ENCODE assay signal across 13 cellular contexts in genomic region chr10:86753056-86753455, GRCh38. TPM values are rescaled to one million over a fixed set of nuclear protein-coding genes. Genes with fewer than 3 reads are reported as not detected.
DNase-seq lines count a peak whose midpoint lies in the region; ATAC-seq, FAIRE-seq and TF ChIP-seq lines count a peak whose summit lies in the region.
"Had no signal": no experiment of that assay in that cellular context is flagged by ENCODE, and none has a peak within 500 bp of the region (broad histone marks: within the 10 kb centered on the region; RNA-seq: fewer than 3 reads in every experiment).

No MANE protein-coding gene starts in this region.

- no peaks in the 10 kb centered on the region for H3K9me2 ChIP-seq in MM.1S (replicated peaks; ENCODE audit: insufficient read depth, low read length)
- no peaks in the 10 kb centered on the region for H3K9me2 ChIP-seq in hepatocyte (replicated peaks; ENCODE audit: insufficient read depth)

- DNase-seq in right atrium auricular region (ENCODE audit: low spot score) (no peak), Right ventricle myocardium inferior (ENCODE audit: missing footprints) (no peak), MM.1S (peak; percentile 61), hepatocyte (ENCODE audit: low spot score) (no peak), sciatic nerve (ENCODE audit: low spot score) (no peak), NCI-H774 (lab: John Stamatoyannopoulos, UW) (no peak), pancreas (no peak)
- DNase-seq: activated naive CD4-positive, alpha-beta T cell; testis had no signal

- H3K36me3 ChIP-seq in right atrium auricular region (no peaks in the 10 kb centered on the region), MM.1S (replicated peaks; ENCODE audit: insufficient read depth, low read length) (no peaks in the 10 kb centered on the region), hepatocyte (replicated peaks; ENCODE audit: insufficient read depth, low read depth) (no peaks in the 10 kb centered on the region), pancreas (no peaks in the 10 kb centered on the region)

- no peak for TF ChIP-seq CTCF in right atrium auricular region (IDR thresholded peaks at IDR 0.05)
- TF ChIP-seq CTCF in MM.1S (IDR thresholded peaks at IDR 0.05; ENCODE audit: low read length): no peak
- TF ChIP-seq CTCF in hepatocyte (IDR thresholded peaks at IDR 0.05; ENCODE audit: poor library complexity): no peak
- no peak for TF ChIP-seq CTCF in pancreas (IDR thresholded peaks at IDR 0.05)

- H3K4me1 ChIP-seq in right atrium auricular region (peaks cover 0 to 20% of the 10 kb centered on the region in 2 donors), MM.1S (ENCODE audit: low read length) (peaks cover 19% of the 10 kb centered on the region), hepatocyte (ENCODE audit: insufficient read depth) (peaks cover 17% of the 10 kb centered on the region), pancreas (peaks cover 0 to 7% (median 5%) of the 10 kb centered on the region in 3 donors)

- ATAC-seq in Right ventricle myocardium inferior: no peak
- no peak for ATAC-seq in GM21515 (IDR thresholded peaks at IDR 0.05; ENCODE audit: unreplicated experiment)
- ATAC-seq in sciatic nerve: no peak
- no peak for ATAC-seq in pancreas
- ATAC-seq: body of pancreas had no signal

- no peaks in the 10 kb centered on the region for H3K9me3 ChIP-seq in right atrium auricular region
- no peaks in the 10 kb centered on the region for H3K9me3 ChIP-seq in MM.1S (replicated peaks; ENCODE audit: insufficient read depth, low read length)
- H3K9me3 ChIP-seq in hepatocyte (ENCODE audit: low read depth): no peaks in the 10 kb centered on the region
- H3K9me3 ChIP-seq in pancreas: no peaks in the 10 kb centered on the region
- H3K9me3 ChIP-seq: body of pancreas, testis had no signal

- 92% methylated on average over 2 of the region's 2 CpGs for WGBS in hepatocyte (ENCODE audit: low lambda C conversion rate, missing lambda C conversion rate)
- WGBS in pancreas, 2 donors: 95 to 98% methylated on average over 2 of the region's 2 CpGs

- intact Hi-C loops in Right ventricle myocardium inferior (cut with DNase I): no loop called here
- intact Hi-C loops in sciatic nerve (cut with DNase I): loop anchor here (5.0 kb wide), 1 partner anchor 36 kb away; no protein-coding TSS in a partner anchor
- intact Hi-C loops in pancreas (cut with DNase I): no loop called here

- peaks cover 9% of the 10 kb centered on the region for H3K79me2 ChIP-seq in MM.1S (ENCODE audit: low read length)
- H3K79me2 ChIP-seq in hepatocyte: peaks cover 31% of the 10 kb centered on the region

- H3K27ac ChIP-seq in right atrium auricular region: peak overlapping the region; percentile 95 to 100
- no peak overlapping the region for H3K27ac ChIP-seq in MM.1S (ENCODE audit: low read length)
- H3K27ac ChIP-seq in hepatocyte: peak overlapping the region; percentile 30
- no peak overlapping the region for H3K27ac ChIP-seq in pancreas
- H3K27ac ChIP-seq: body of pancreas, testis had no signal

- H3K4me2 ChIP-seq in MM.1S (ENCODE audit: low read depth, low read length) (peak overlapping the region; percentile 40; the same call in 1 of the 2 replicates), hepatocyte (no peak overlapping the region)

- no peak for FAIRE-seq in pancreas (lab: Jason Lieb, UNC)
- FAIRE-seq: D721Med, TTC549 had no signal

- H2AFZ ChIP-seq in MM.1S (ENCODE audit: low read length): 0 out of 2 replicates have a peak overlapping the region, but pooled peaks have one; percentile 29
- no peak overlapping the region for H2AFZ ChIP-seq in hepatocyte

- H3K27me3 ChIP-seq in right atrium auricular region (no peaks in the 10 kb centered on the region), MM.1S (replicated peaks; ENCODE audit: insufficient read depth, low read length) (no peaks in the 10 kb centered on the region; the same call in none of the 2 replicates), hepatocyte (no peaks in the 10 kb centered on the region), pancreas (no peaks in the 10 kb centered on the region)
- H3K27me3 ChIP-seq: body of pancreas, testis had no signal

- H4K20me1 ChIP-seq in MM.1S (ENCODE audit: insufficient read depth, low read length) (no peaks in the 10 kb centered on the region), hepatocyte (ENCODE audit: insufficient read depth, poor library complexity, severe bottlenecking) (no peaks in the 10 kb centered on the region)

- no peak overlapping the region for H3K4me3 ChIP-seq in right atrium auricular region
- H3K4me3 ChIP-seq in MM.1S (ENCODE audit: low read length): no peak overlapping the region
- no peak overlapping the region for H3K4me3 ChIP-seq in hepatocyte
- H3K4me3 ChIP-seq in pancreas: no peak overlapping the region
- H3K4me3 ChIP-seq: body of pancreas, testis had no signal

- H3K9ac ChIP-seq in MM.1S (ENCODE audit: low read length): no peak overlapping the region

- peaks cover 5% of the 10 kb centered on the region; the same call in 1 of the 2 replicates for H3F3A ChIP-seq in MM.1S (ENCODE audit: insufficient read depth, low read length)

RNA-seq across cellular contexts. Expression of gene BMPR1A, which starts 3.4 kb away (rescaled TPM):
- total RNA-seq in right atrium auricular region (10 to 100 TPM; 28.6 to 41.2 TPM), Right ventricle myocardium inferior (53.2 TPM), hepatocyte (58.0 and 58.7 TPM in 2 replicates), sciatic nerve (76.0 TPM), pancreas (10 to 100 TPM in 5 of 6 donors, 1 to 10 TPM in 1; 9.9 to 22.3 (median 13.5) TPM)
- polyA plus RNA-seq in hepatocyte (13.9 and 25.1 TPM in 2 replicates), pancreas (1 to 10 TPM; 3.5 to 6.6 TPM)

Comparison
In these comparisons a context has a peak if more than half of its experiments do, and no peak if none do; other contexts are left out.
1. H3K27ac ChIP-seq: peak in right atrium auricular region (2 of 2) and hepatocyte (single experiment); none in MM.1S (single experiment) and pancreas (0 of 4).